12 cellular contexts compared by ENCODE assay signal in the genomic region with DNA sequence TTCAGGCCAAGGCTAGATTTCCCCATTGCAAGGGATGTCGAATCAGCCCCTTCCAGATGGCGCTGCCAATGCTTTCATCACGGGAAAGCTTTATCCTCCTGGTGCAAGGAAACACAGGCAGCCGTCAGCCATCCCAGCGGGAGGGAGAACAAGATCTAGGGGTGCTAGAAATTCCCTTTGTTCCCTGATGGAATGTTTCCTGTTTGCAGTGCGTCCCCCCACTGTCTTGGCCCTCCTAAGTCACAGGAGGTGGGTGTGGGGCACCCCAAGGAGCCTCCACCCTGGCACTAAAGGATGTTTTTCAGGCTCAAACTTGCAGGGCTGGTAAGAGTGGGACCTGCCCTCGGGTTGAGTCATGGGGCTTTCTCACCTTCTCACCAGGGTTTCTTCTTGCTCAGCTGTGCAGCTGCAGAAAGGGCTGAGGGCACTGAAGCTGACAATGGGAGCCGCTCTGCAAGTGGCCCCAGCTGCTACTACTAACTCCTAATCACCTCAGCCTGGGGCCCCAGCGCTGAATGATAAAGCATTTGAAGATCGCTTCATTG.
DNase-seq lines count a peak whose midpoint lies in the region; ATAC-seq, FAIRE-seq and TF ChIP-seq lines count a peak whose summit lies in the region.
"Had no signal": no experiment of that assay in that cellular context is flagged by ENCODE, and none has a peak within 500 bp of the region (broad histone marks: within the 10 kb centered on the region; RNA-seq: fewer than 3 reads in every experiment).

No MANE protein-coding gene starts in this region.

- H3K27me3 ChIP-seq in astrocyte (ENCODE audit: insufficient read depth, low read length): no peaks in the 10 kb centered on the region

- H2AFZ ChIP-seq in astrocyte (ENCODE audit: low read depth, low read length): no peak overlapping the region

- H3K4me3 Mint-ChIP-seq in astrocyte (ENCODE audit: unreplicated experiment): no peak overlapping the region
- no peak overlapping the region for H3K4me3 Mint-ChIP-seq in stimulated activated memory B cell treated with anti-CD40 and anti-IgM and Interleukin-4, amounts not matched to agents 10 μg/mL and 1 μg/mL and 100 μg/mL, for 72 hours
- H3K4me3 Mint-ChIP-seq in T-helper 2 cell treated with Interferon-gamma antibody and Interleukin-4, amounts not matched to agents 5 μg/mL and 100 μg/mL, for 36 hours: no peak overlapping the region
- no peak overlapping the region for H3K4me3 Mint-ChIP-seq in CD14-positive monocyte

- H4K20me1 ChIP-seq in astrocyte (ENCODE audit: insufficient read depth, low read length): peaks cover 35% of the 10 kb centered on the region

- intact Hi-C loops in CD14-positive monocyte (cut with micrococcal nuclease): no loop called here

- H3K36me3 Mint-ChIP-seq in astrocyte (ENCODE audit: low read depth, unreplicated experiment) (peaks cover 49% of the 10 kb centered on the region), CD14-positive monocyte (no peaks in the 10 kb centered on the region)
- H3K36me3 Mint-ChIP-seq in stimulated activated memory B cell treated with anti-CD40 and anti-IgM and Interleukin-4, amounts not matched to agents 10 μg/mL and 1 μg/mL and 100 μg/mL, for 72 hours: no peaks in the 10 kb centered on the region
- no peaks in the 10 kb centered on the region for H3K36me3 Mint-ChIP-seq in T-helper 2 cell treated with Interferon-gamma antibody and Interleukin-4, amounts not matched to agents 5 μg/mL and 100 μg/mL, for 36 hours (ENCODE audit: low read depth)

- peak overlapping the region; percentile 14 for H3K4me2 ChIP-seq in astrocyte (ENCODE audit: low read length)

- TF ChIP-seq CTCF in astrocyte (IDR thresholded peaks at IDR 0.05; ENCODE audit: insufficient read depth, low read depth, low read length): no peak
- TF ChIP-seq CTCF in CD14-positive monocyte (IDR thresholded peaks at IDR 0.05): no peak

- H3K9me3 ChIP-seq in astrocyte (ENCODE audit: insufficient read depth, low read depth, low read length): no peaks in the 10 kb centered on the region

- no peak for FAIRE-seq in astrocyte (lab: Jason Lieb, UNC)
- FAIRE-seq: TTC549 had no signal

- ATAC-seq in HG02678 (IDR thresholded peaks at IDR 0.05; ENCODE audit: unreplicated experiment): peak; percentile 74
- ATAC-seq in stimulated activated memory B cell treated with anti-CD40 and anti-IgM and Interleukin-4, amounts not matched to agents 10 μg/mL and 1 μg/mL and 100 μg/mL, for 72 hours: peak; percentile 82

- peaks cover 31% of the 10 kb centered on the region for H3K79me2 ChIP-seq in astrocyte (ENCODE audit: insufficient read depth, low read length)

- H3K4me1 Mint-ChIP-seq in astrocyte (ENCODE audit: low read depth, unreplicated experiment) (no peaks in the 10 kb centered on the region), CD14-positive monocyte (peaks cover 12% of the 10 kb centered on the region)
- peaks cover 9% of the 10 kb centered on the region for H3K4me1 Mint-ChIP-seq in stimulated activated memory B cell treated with anti-CD40 and anti-IgM and Interleukin-4, amounts not matched to agents 10 μg/mL and 1 μg/mL and 100 μg/mL, for 72 hours
- no peaks in the 10 kb centered on the region for H3K4me1 Mint-ChIP-seq in T-helper 2 cell treated with Interferon-gamma antibody and Interleukin-4, amounts not matched to agents 5 μg/mL and 100 μg/mL, for 36 hours (ENCODE audit: low read depth)

- peak; percentile 21 for DNase-seq in activated CD4-positive, alpha-beta T cell treated with anti-CD3 and anti-CD28 coated beads for 48 hours
- no peak for DNase-seq in activated CD4-positive, alpha-beta T cell treated with anti-CD3 and anti-CD28 coated beads for 1 hour
- DNase-seq in astrocyte (ENCODE audit: low read depth) (no peak), C1 segment of cervical spinal cord (lab: John Stamatoyannopoulos, UW) (no peak), CD14-positive monocyte (ENCODE audit: low spot score) (no peak)
- no peak for DNase-seq in T-helper 2 cell treated with Interferon-gamma antibody and Interleukin-4, amounts not matched to agents 5 μg/mL and 100 μg/mL, for 36 hours (ENCODE audit: low spot score)
- DNase-seq: NCI-H774; retina; stimulated activated CD8-positive, alpha-beta memory T cell treated with anti-CD3 and anti-CD28 coated beads, Interleukin-4, amount 100 ng/mL, for 48 hours had no signal

- H3K27ac Mint-ChIP-seq in astrocyte (ENCODE audit: unreplicated experiment) (no peak overlapping the region), CD14-positive monocyte (no peak overlapping the region)
- H3K27ac Mint-ChIP-seq in stimulated activated memory B cell treated with anti-CD40 and anti-IgM and Interleukin-4, amounts not matched to agents 10 μg/mL and 1 μg/mL and 100 μg/mL, for 72 hours: no peak overlapping the region
- no peak overlapping the region for H3K27ac Mint-ChIP-seq in T-helper 2 cell treated with Interferon-gamma antibody and Interleukin-4, amounts not matched to agents 5 μg/mL and 100 μg/mL, for 36 hours

- H3K9ac ChIP-seq in astrocyte (ENCODE audit: low read length): no peak overlapping the region

- H3K27ac ChIP-seq in astrocyte (ENCODE audit: low read depth, low read length): peak overlapping the region; percentile 12

- peaks cover 41% of the 10 kb centered on the region for H3K36me3 ChIP-seq in astrocyte (ENCODE audit: insufficient read depth, low read length)

- H3K9me3 Mint-ChIP-seq in astrocyte (ENCODE audit: unreplicated experiment) (no peaks in the 10 kb centered on the region), CD14-positive monocyte (peaks cover 0 to 3% (median 0%) of the 10 kb centered on the region in 7 donors)
- no peaks in the 10 kb centered on the region for H3K9me3 Mint-ChIP-seq in stimulated activated memory B cell treated with anti-CD40 and anti-IgM and Interleukin-4, amounts not matched to agents 10 μg/mL and 1 μg/mL and 100 μg/mL, for 72 hours
- no peaks in the 10 kb centered on the region for H3K9me3 Mint-ChIP-seq in T-helper 2 cell treated with Interferon-gamma antibody and Interleukin-4, amounts not matched to agents 5 μg/mL and 100 μg/mL, for 36 hours

- no peaks in the 10 kb centered on the region for H3K27me3 Mint-ChIP-seq in astrocyte (ENCODE audit: low read depth, unreplicated experiment)
- peaks cover 9% of the 10 kb centered on the region for H3K27me3 Mint-ChIP-seq in stimulated activated memory B cell treated with anti-CD40 and anti-IgM and Interleukin-4, amounts not matched to agents 10 μg/mL and 1 μg/mL and 100 μg/mL, for 72 hours
- H3K27me3 Mint-ChIP-seq in T-helper 2 cell treated with Interferon-gamma antibody and Interleukin-4, amounts not matched to agents 5 μg/mL and 100 μg/mL, for 36 hours (ENCODE audit: low read depth): no peaks in the 10 kb centered on the region
- H3K27me3 Mint-ChIP-seq in CD14-positive monocyte (ENCODE audit: low read depth in 3 of 3): peaks cover 0 to 6% (median 3%) of the 10 kb centered on the region in 3 donors

- no peak overlapping the region for H3K4me3 ChIP-seq in astrocyte (ENCODE audit: insufficient read depth, low read depth, low read length)

- peaks cover 17% of the 10 kb centered on the region for H3K4me1 ChIP-seq in astrocyte (ENCODE audit: insufficient read depth, low read length)
